ENCODE assay signal across 1 cellular context in genomic region chr19:36837902-36838783, GRCh38.
TF ChIP-seq lines count a peak whose summit lies in the region.

ZNF790 (minus strand) TSS chr19:36838387; CDS start chr19:36825619, 12,768 bp downstream.

TF ChIP-seq in K562, 482 proteins besides CTCF, POLR2A, EP300 and RAD21 (continued from another document and continues in another):
- no peak for TF ChIP-seq SNRNP70 (optimal IDR thresholded peaks at IDR 0.05; ENCODE audit: low read depth, low read length)
- TF ChIP-seq GABPA (tag; conservative IDR thresholded peaks at IDR 0.05; ENCODE audit: low read depth), result peak; percentile 90
- peak; percentile 71; the same call in 1 of the 2 replicates for TF ChIP-seq DIDO1 (tag; IDR thresholded peaks at IDR 0.05; ENCODE audit: low read depth)
- TF ChIP-seq PATZ1 (CRISPR knock-in tag; IDR thresholded peaks at IDR 0.05; ENCODE audit: borderline replicate concordance), result no peak
- TF ChIP-seq ZNF449 (CRISPR knock-in tag; IDR thresholded peaks at IDR 0.05), result no peak
- TF ChIP-seq TGIF2 (CRISPR knock-in tag; IDR thresholded peaks at IDR 0.05), result no peak
- no peak for TF ChIP-seq MEIS2 (IDR thresholded peaks at IDR 0.05; ENCODE audit: partially characterized antibody)
- no peak for TF ChIP-seq MAX (CRISPR knock-in tag; IDR thresholded peaks at IDR 0.05)
- TF ChIP-seq ZBTB11 (CRISPR knock-in tag; IDR thresholded peaks at IDR 0.05), result peak; percentile 75 to 97 (median 80); a peak in 5 of 6 replicates
- no peak for TF ChIP-seq SRSF1 (IDR thresholded peaks at IDR 0.05; ENCODE audit: low read depth, low read length)
- no peak for TF ChIP-seq ZNF436 (CRISPR knock-in tag; IDR thresholded peaks at IDR 0.05)
- TF ChIP-seq ZNF699 (CRISPR knock-in tag; IDR thresholded peaks at IDR 0.05; ENCODE audit: insufficient replicate concordance), result no peak
- no peak for TF ChIP-seq TAF9B (IDR thresholded peaks at IDR 0.05; ENCODE audit: partially characterized antibody)
- TF ChIP-seq NCOA6 (IDR thresholded peaks at IDR 0.05), result no peak
- no peak for TF ChIP-seq RAD51 (IDR thresholded peaks at IDR 0.05; ENCODE audit: borderline replicate concordance, low read depth)
- no peak for TF ChIP-seq HOMEZ (CRISPR knock-in tag; IDR thresholded peaks at IDR 0.05)
- TF ChIP-seq ZKSCAN3 (CRISPR knock-in tag; IDR thresholded peaks at IDR 0.05), result no peak
- no peak for TF ChIP-seq EP400 (IDR thresholded peaks at IDR 0.05)
- TF ChIP-seq DEAF1 (CRISPR knock-in tag; IDR thresholded peaks at IDR 0.05), result 0 out of 2 replicates have a peak, but pooled peaks have one; percentile 30
- TF ChIP-seq RFX1 (IDR thresholded peaks at IDR 0.05), result peak; percentile 32; the same call in 1 of the 2 replicates
- TF ChIP-seq ESRRB (CRISPR knock-in tag; IDR thresholded peaks at IDR 0.05; ENCODE audit: borderline replicate concordance), result no peak
- peak; percentile 80 for TF ChIP-seq ZBTB40 (IDR thresholded peaks at IDR 0.05)
- TF ChIP-seq ZBTB40 (CRISPR knock-in tag; IDR thresholded peaks at IDR 0.05), result no peak
- peak; percentile 48 for TF ChIP-seq CXXC5 (CRISPR knock-in tag; IDR thresholded peaks at IDR 0.05)
- TF ChIP-seq ZFP36 (IDR thresholded peaks at IDR 0.05; ENCODE audit: low read depth, low read length, partially characterized antibody), result no peak
- TF ChIP-seq NR2C2 (CRISPR knock-in tag; IDR thresholded peaks at IDR 0.05), result no peak
- TF ChIP-seq NR2C2 (tag; IDR thresholded peaks at IDR 0.05), result peak; percentile 78
- TF ChIP-seq E4F1 (CRISPR knock-in tag; IDR thresholded peaks at IDR 0.05; ENCODE audit: borderline replicate concordance), result no peak
- no peak for TF ChIP-seq ZNF277 (CRISPR knock-in tag; IDR thresholded peaks at IDR 0.05; ENCODE audit: borderline replicate concordance)
